In the genomic region with DNA sequence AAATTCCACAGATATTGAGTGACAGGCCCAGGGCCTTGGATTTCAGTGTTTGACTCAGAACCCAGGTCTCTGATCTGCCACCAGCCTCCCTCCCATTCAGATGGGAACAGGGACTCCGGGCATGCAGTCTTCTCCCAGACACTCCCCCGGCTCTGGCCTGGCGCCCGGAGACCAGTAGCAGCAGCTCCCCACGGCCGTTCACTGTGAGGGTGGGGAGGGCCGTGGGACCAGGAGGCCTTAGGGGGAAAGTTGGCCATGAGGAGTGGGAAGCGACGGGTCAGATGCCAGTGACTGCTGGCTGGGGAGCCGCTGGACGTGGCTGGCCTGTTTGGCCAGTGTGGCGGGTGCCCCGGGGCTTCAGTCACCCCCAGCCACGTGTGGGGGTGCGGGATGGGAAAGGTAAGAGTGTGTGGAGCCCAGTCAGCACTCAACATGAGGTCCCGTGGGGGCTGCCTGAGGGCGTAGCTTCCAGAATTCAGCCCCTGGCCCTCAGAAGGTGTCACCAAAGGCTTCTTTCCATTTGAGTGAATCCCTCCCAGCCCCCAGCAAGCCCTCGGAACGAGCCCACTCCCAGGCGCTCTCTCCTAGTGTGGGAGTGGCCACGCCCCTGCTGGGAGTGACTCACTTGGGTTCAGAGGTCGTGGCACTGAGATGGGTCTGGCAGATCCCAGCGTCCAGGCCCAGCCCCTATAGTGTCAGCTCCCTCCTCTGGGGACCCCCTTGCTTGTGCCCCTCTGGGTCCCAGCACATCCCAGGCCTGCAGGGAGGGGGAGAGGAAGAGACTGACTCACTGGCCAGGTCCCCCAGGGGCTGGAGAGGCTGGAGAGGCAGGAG, we compare ENCODE assay signal across 1 cellular context.
TF ChIP-seq lines count a peak whose summit lies in the region.

No MANE protein-coding gene starts in this region.

TF ChIP-seq in H1, 55 proteins besides CTCF, POLR2A, EP300 and RAD21 (continued from another document):
- TF ChIP-seq, protein P1, sequence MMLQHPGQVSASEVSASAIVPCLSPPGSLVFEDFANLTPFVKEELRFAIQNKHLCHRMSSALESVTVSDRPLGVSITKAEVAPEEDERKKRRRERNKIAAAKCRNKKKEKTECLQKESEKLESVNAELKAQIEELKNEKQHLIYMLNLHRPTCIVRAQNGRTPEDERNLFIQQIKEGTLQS (IDR thresholded peaks at IDR 0.05; ENCODE audit: insufficient read depth, low read depth, low read length) = no peak
- TF ChIP-seq BCL11A (IDR thresholded peaks at IDR 0.05; ENCODE audit: low read depth in 2 of 2, low read length in 2 of 2) (no peak), JUND (IDR thresholded peaks at IDR 0.05; ENCODE audit: low read length) (peak; percentile 89), BACH1 (IDR thresholded peaks at IDR 0.05; ENCODE audit: low read length) (no peak), RXRA (IDR thresholded peaks at IDR 0.05; ENCODE audit: insufficient read depth, low read depth, low read length) (no peak), SP4 (IDR thresholded peaks at IDR 0.05; ENCODE audit: low read length) (peak; percentile 15; the same call in 1 of the 2 replicates), CTBP2 (IDR thresholded peaks at IDR 0.05; ENCODE audit: borderline replicate concordance, insufficient read depth, insufficient read length, low read length) (no peak), SP1 (IDR thresholded peaks at IDR 0.05; ENCODE audit: low read depth, low read length) (no peak), HDAC6 (IDR thresholded peaks at IDR 0.05; ENCODE audit: low read depth, low read length) (no peak)
- TF ChIP-seq, protein P2, sequence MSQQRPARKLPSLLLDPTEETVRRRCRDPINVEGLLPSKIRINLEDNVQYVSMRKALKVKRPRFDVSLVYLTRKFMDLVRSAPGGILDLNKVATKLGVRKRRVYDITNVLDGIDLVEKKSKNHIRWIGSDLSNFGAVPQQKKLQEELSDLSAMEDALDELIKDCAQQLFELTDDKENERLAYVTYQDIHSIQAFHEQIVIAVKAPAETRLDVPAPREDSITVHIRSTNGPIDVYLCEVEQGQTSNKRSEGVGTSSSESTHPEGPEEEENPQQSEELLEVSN (IDR thresholded peaks at IDR 0.05) = no peak
- TF ChIP-seq, protein P3, sequence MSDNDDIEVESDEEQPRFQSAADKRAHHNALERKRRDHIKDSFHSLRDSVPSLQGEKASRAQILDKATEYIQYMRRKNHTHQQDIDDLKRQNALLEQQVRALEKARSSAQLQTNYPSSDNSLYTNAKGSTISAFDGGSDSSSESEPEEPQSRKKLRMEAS (IDR thresholded peaks at IDR 0.05) = no peak
